ENCODE assay signal across 8 cellular contexts in the genomic region with DNA sequence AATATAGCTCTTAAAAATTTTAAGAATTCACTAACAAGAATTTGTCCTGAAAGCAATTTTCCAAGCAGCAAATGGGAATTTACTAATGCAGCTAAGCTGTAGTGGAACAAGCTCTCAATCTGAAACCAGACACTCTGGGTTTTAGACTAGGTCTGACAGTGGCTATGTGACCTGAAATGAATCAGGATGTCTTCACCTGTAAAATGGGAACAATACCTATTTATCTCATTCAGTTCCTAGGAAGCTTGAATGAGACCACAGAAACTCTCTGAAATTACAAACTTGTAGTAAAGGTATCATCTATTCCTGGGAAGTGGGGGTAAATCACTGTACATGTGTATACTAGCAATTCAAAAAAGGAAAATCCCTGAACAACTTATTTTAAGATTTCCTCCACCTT. TPM values are rescaled to one million over a fixed set of nuclear protein-coding genes. Genes with fewer than 3 reads are reported as not detected.
DNase-seq lines count a peak whose midpoint lies in the region; TF ChIP-seq lines count a peak whose summit lies in the region.

No MANE protein-coding gene starts in this region.

- H3K27ac ChIP-seq in 22Rv1: peak overlapping the region; percentile 73
- no peak overlapping the region for H3K27ac ChIP-seq in HUES48 (ENCODE audit: low read depth, low read length)
- H3K27ac ChIP-seq in breast epithelium: peak overlapping the region in 1 of 2 donors; percentile 90

- peak overlapping the region; percentile 89; the same call in 1 of the 2 replicates for H3K9ac ChIP-seq in HUES48 (ENCODE audit: low read depth, low read length)
- H3K9ac ChIP-seq in mucosa of stomach (ENCODE audit: low read length): peak overlapping the region; percentile 90

- H3K4me1 ChIP-seq in HUES48 (ENCODE audit: control insufficient read depth, insufficient read depth, low read length) (peaks cover 7% of the 10 kb centered on the region; the same call in 1 of the 2 replicates), breast epithelium (no peaks in the 10 kb centered on the region), mucosa of stomach (ENCODE audit: control insufficient read depth, insufficient read depth, low read length) (no peaks in the 10 kb centered on the region)

- H3K9me3 ChIP-seq in HUES48 (ENCODE audit: control insufficient read depth, insufficient read depth, low read length) (no peaks in the 10 kb centered on the region), breast epithelium (no peaks in the 10 kb centered on the region), mucosa of stomach (ENCODE audit: control insufficient read depth, low read length) (no peaks in the 10 kb centered on the region)

- TF ChIP-seq CTCF in 22Rv1 (IDR thresholded peaks at IDR 0.05) (no peak), breast epithelium (IDR thresholded peaks at IDR 0.05) (no peak)

- TF ChIP-seq POLR2A in breast epithelium (IDR thresholded peaks at IDR 0.05): no peak

- intact Hi-C loops in breast epithelium (cut with DNase I; ENCODE audit: low total_unique reads): no loop called here

- DNase-seq in breast epithelium (ENCODE audit: low spot score in 2 of 2): no peak
- DNase-seq in hepatic stellate cell (ENCODE audit: low spot score): no peak
- DNase-seq in activated CD4-positive, CD25-positive, alpha-beta regulatory T cell (lab: John Stamatoyannopoulos, UW): no peak
- DNase-seq in dermis blood vessel endothelial cell: no peak
- no peak for DNase-seq in HPDE6-E6E7 (ENCODE audit: extremely low spot score)

- H3K4me3 ChIP-seq in HUES48 (ENCODE audit: low read depth, low read length) (peak overlapping the region; percentile 85), breast epithelium (peak overlapping the region; percentile 95 to 97 (median 96)), mucosa of stomach (ENCODE audit: low read length) (no peak overlapping the region)

- no peaks in the 10 kb centered on the region for H3K27me3 ChIP-seq in HUES48 (ENCODE audit: control insufficient read depth, insufficient read depth, low read length)
- no peaks in the 10 kb centered on the region for H3K27me3 ChIP-seq in breast epithelium
- H3K27me3 ChIP-seq in mucosa of stomach (ENCODE audit: control insufficient read depth, insufficient read depth, low read length): no peaks in the 10 kb centered on the region

- H3K36me3 ChIP-seq in HUES48 (ENCODE audit: control insufficient read depth, insufficient read depth, low read length) (peaks cover 35% of the 10 kb centered on the region), breast epithelium (peaks cover 5% of the 10 kb centered on the region), mucosa of stomach (ENCODE audit: control insufficient read depth, insufficient read depth, low read length) (no peaks in the 10 kb centered on the region)

RNA-seq across cellular contexts. Expression of gene DNAJC2, which starts 1.2 kb away (rescaled TPM):
- total RNA-seq in breast epithelium (10 to 100 TPM; 12.8 to 26.1 (median 21.3) TPM), dermis blood vessel endothelial cell (15.9 and 18.5 TPM in 2 replicates)

RNA-seq across cellular contexts. Expression of gene PSMC2, which starts 4.1 kb away (rescaled TPM):
- 100 to 1,000 TPM in 1 of 3 donors, 10 to 100 TPM in 2; 87.5 to 114 (median 93.7) TPM for total RNA-seq in breast epithelium
- 211 and 258 TPM in 2 replicates for total RNA-seq in dermis blood vessel endothelial cell

RNA-seq across cellular contexts. Expression of gene PMPCB, which starts 46.1 kb away (rescaled TPM):
- total RNA-seq in breast epithelium: 10 to 100 TPM; 44.2 to 63.4 (median 58.4) TPM
- 51.6 and 58.2 TPM in 2 replicates for total RNA-seq in dermis blood vessel endothelial cell
